In genomic region chr5:32585446-32586250, GRCh38 we compare ENCODE assay signal across 8 cellular contexts. TPM values are rescaled to one million over a fixed set of nuclear protein-coding genes. Genes with fewer than 3 reads are reported as not detected.
DNase-seq lines count a peak whose midpoint lies in the region; TF ChIP-seq lines count a peak whose summit lies in the region.

Gene SUB1 (plus strand): TSS chr5:32585557. CDS start chr5:32588513, 2,956 bp downstream.

- peak within 1 kb of the TSS; percentile 97 for H3K27ac ChIP-seq in suprapubic skin

- peak within 1 kb of the TSS; percentile 72 for H3K4me3 ChIP-seq in suprapubic skin

- under 1% methylated on average over 76 of the region's 86 CpGs for WGBS in suprapubic skin

- peak within 1 kb of the TSS; percentile 93 for H3K27ac Mint-ChIP-seq in HFFc6
- peak within 1 kb of the TSS; percentile 99 for H3K27ac Mint-ChIP-seq in activated naive CD4-positive, alpha-beta T cell treated with anti-CD3 and anti-CD28 coated beads for 36 hours

- TF ChIP-seq POLR2A in suprapubic skin (IDR thresholded peaks at IDR 0.05): peak in 1 of 2 donors; percentile 80

- H3K9me3 Mint-ChIP-seq in HFFc6: no peaks in the 10 kb centered on the region
- H3K9me3 Mint-ChIP-seq in activated naive CD4-positive, alpha-beta T cell treated with anti-CD3 and anti-CD28 coated beads for 36 hours: no peaks in the 10 kb centered on the region

- peaks cover 30% of the 10 kb centered on the region for H3K4me1 ChIP-seq in suprapubic skin

- peaks cover 54% of the 10 kb centered on the region for H3K4me1 Mint-ChIP-seq in HFFc6 (ENCODE audit: low read depth)
- H3K4me1 Mint-ChIP-seq in activated naive CD4-positive, alpha-beta T cell treated with anti-CD3 and anti-CD28 coated beads for 36 hours (ENCODE audit: low read depth): peaks cover 54% of the 10 kb centered on the region

- TF ChIP-seq CTCF in HFFc6 (IDR thresholded peaks at IDR 0.05) (peak; percentile 43; the same call in 1 of the 2 replicates), suprapubic skin (IDR thresholded peaks at IDR 0.05) (no peak)

- H3K4me3 Mint-ChIP-seq in HFFc6: peak within 1 kb of the TSS; percentile 99
- H3K4me3 Mint-ChIP-seq in activated naive CD4-positive, alpha-beta T cell treated with anti-CD3 and anti-CD28 coated beads for 36 hours: peak within 1 kb of the TSS; percentile 99

- DNase-seq in GM04503 (ENCODE audit: low read depth) (peak; percentile 41), HFFc6 (peak; percentile 83), NAMALWA (ENCODE audit: low spot score) (peak; percentile 96), SK-N-DZ (ENCODE audit: low spot score) (peak; percentile 94), germinal center (ENCODE audit: low spot score) (peak; percentile 92), nucleus accumbens (lab: John Stamatoyannopoulos, UW) (peak; percentile 7 to 95 (median 88)), suprapubic skin (ENCODE audit: low spot score in 2 of 2) (peak; percentile 95 to 96)
- peak; percentile 94 for DNase-seq in activated naive CD4-positive, alpha-beta T cell treated with anti-CD3 and anti-CD28 coated beads for 36 hours

- CTCF ChIA-PET in activated naive CD4-positive, alpha-beta T cell treated with anti-CD3 and anti-CD28 coated beads for 36 hours (lab: Charles Lee): interaction anchor here (1.0 to 5.6 kb wide), 5 partner anchors 27 to 141 kb away, joined by 3 to 239 read pairs (median 5); partner anchors contain the start of gene ZFR

- H3K27me3 Mint-ChIP-seq in HFFc6 (ENCODE audit: insufficient read depth): no peaks in the 10 kb centered on the region; the same call in none of the 2 replicates
- no peaks in the 10 kb centered on the region for H3K27me3 Mint-ChIP-seq in activated naive CD4-positive, alpha-beta T cell treated with anti-CD3 and anti-CD28 coated beads for 36 hours (ENCODE audit: low read depth)

- intact Hi-C loops in activated naive CD4-positive, alpha-beta T cell treated with anti-CD3 and anti-CD28 coated beads for 36 hours (cut with micrococcal nuclease): loop anchor here (1.0 to 5.0 kb wide), 11 partner anchors 12 to 1053 kb away; partner anchors contain the start of genes C5orf22, DROSHA and TARS1

- H3K27me3 ChIP-seq in suprapubic skin: no peaks in the 10 kb centered on the region

- TF ChIP-seq EP300 in suprapubic skin (IDR thresholded peaks at IDR 0.05): no peak

- no peaks in the 10 kb centered on the region for H3K9me3 ChIP-seq in suprapubic skin

- peaks cover 8% of the 10 kb centered on the region for H3K36me3 ChIP-seq in suprapubic skin

- peaks cover 8% of the 10 kb centered on the region for H3K36me3 Mint-ChIP-seq in HFFc6 (ENCODE audit: low read depth)
- peaks cover 21% of the 10 kb centered on the region for H3K36me3 Mint-ChIP-seq in activated naive CD4-positive, alpha-beta T cell treated with anti-CD3 and anti-CD28 coated beads for 36 hours (ENCODE audit: low read depth)

RNA-seq across cellular contexts. Expression of gene SUB1, which starts in this region (rescaled TPM):
- total RNA-seq in HFFc6 (2021; fragmentation: NEBNext Ultra II Directional; extraction: Animal tissue kit (Norgen Biotek cat#: 25700)): 100 to 1,000 TPM; 288 to 354 (median 319) TPM
- polyA plus RNA-seq in SK-N-DZ (2014; cell fraction: cytosol; rRNA removed): 158 and 203 TPM in 2 replicates
- polyA plus RNA-seq in SK-N-DZ (2014; cell fraction: nucleus; rRNA removed): 153 and 259 TPM in 2 replicates
- total RNA-seq in activated naive CD4-positive, alpha-beta T cell treated with anti-CD3 and anti-CD28 coated beads for 36 hours: 100 to 1,000 TPM; 397 to 400 TPM
- total RNA-seq in suprapubic skin: 100 to 1,000 TPM; 128 to 174 (median 137) TPM

Comparison
In these comparisons a context has a peak if more than half of its experiments do, and no peak if none do; other contexts are left out.
1. Peak in every context shown above with its lines: DNase-seq, H3K4me3 ChIP-seq and H3K27ac ChIP-seq.
2. DNase-seq: peak in every context shown above with its lines; median percentile 96 in NAMALWA; 96 in suprapubic skin; 94 in SK-N-DZ; 94 in activated naive CD4-positive, alpha-beta T cell treated with anti-CD3 and anti-CD28 coated beads for 36 hours; 92 in germinal center; 88 in nucleus accumbens; 83 in HFFc6; 41 in GM04503.